In the genomic region with DNA sequence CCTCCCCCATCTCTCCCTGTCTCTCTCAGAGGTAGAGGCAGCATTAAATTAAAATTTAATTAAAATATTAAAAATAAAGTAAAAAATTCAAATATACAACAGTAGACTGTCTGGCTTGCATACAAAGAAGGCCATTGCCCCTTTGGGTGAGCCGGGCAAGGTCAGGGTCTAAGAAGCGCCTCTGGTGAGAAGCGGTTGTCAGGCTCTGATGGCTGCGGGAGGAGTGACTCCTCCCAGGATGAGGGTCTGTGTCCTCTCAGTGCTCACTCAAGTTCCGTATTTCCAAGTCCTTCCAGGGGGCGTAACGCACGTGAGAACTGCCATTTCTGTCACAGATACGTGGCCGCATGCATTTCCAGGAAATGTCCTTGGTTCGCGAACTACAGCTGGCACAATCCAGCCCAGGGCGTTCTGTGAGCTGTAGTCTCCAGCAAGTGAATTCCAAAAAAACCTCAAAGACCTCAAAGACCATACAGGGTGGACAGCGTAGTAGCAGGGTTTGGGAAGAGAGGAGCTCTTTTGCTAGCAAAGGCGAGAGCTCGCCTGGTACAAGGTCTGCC, we compare ENCODE assay signal across 8 cellular contexts. TPM values are rescaled to one million over a fixed set of nuclear protein-coding genes. Genes with fewer than 3 reads are reported as not detected.
A peak's percentile ranks its signal among the peaks of the same experiment; 100 is the strongest.
DNase-seq lines count a peak whose midpoint lies in the region; ATAC-seq, FAIRE-seq and TF ChIP-seq lines count a peak whose summit lies in the region.

No MANE protein-coding gene starts in this region.

- H3K4me3 ChIP-seq in DND-41 (ENCODE audit: low read depth in 1 of 2, low read length in 2 of 2) = peak overlapping the region; percentile 74 to 93
- H3K4me3 ChIP-seq in HUES48 (ENCODE audit: low read depth, low read length) = peak overlapping the region; percentile 88
- H3K4me3 ChIP-seq in gastroesophageal sphincter = peak overlapping the region; percentile 76 to 95

- no peak for FAIRE-seq in HTR-8/SVneo (lab: Jason Lieb, UNC)

- peak overlapping the region; percentile 93 for H3K4me2 ChIP-seq in DND-41 (ENCODE audit: insufficient read depth, low read length)

- H3K36me3 ChIP-seq in DND-41 (ENCODE audit: insufficient read depth, low read length) = peaks cover 16% of the 10 kb centered on the region
- 0 out of 2 replicates have a peak, but pooled peaks cover 5% of the 10 kb centered on the region for H3K36me3 ChIP-seq in HUES48 (ENCODE audit: control insufficient read depth, insufficient read depth, low read length)
- H3K36me3 ChIP-seq in gastroesophageal sphincter = peaks cover 0 to 31% of the 10 kb centered on the region in 2 donors

- DNase-seq in DND-41 (peak; percentile 69), pulmonary artery endothelial cell (ENCODE audit: low read depth, low spot score) (peak; percentile 17), HTR-8/SVneo (ENCODE audit: insufficient read length, low spot score) (no peak)

- ATAC-seq in DND-41 (ENCODE audit: insufficient read depth, low read depth) (peak; percentile 52), GM21423 (IDR thresholded peaks at IDR 0.05; ENCODE audit: unreplicated experiment) (peak; percentile 16), gastroesophageal sphincter (peak; percentile 14), HG02571 (IDR thresholded peaks at IDR 0.05; ENCODE audit: unreplicated experiment) (no peak)

- WGBS in gastroesophageal sphincter (ENCODE audit: low coverage in 1 of 2), 2 donors = 0% methylated on average over 4 to 8 of the region's 16 CpGs

- H3K27me3 ChIP-seq in DND-41 (ENCODE audit: insufficient read depth, low read length, poor library complexity) (no peaks in the 10 kb centered on the region), HUES48 (ENCODE audit: control insufficient read depth, insufficient read depth, low read length) (no peaks in the 10 kb centered on the region), gastroesophageal sphincter (no peaks in the 10 kb centered on the region)

- peaks cover 20% of the 10 kb centered on the region for H3K79me2 ChIP-seq in DND-41 (ENCODE audit: insufficient read depth, low read length)

- no peaks in the 10 kb centered on the region for H4K20me1 ChIP-seq in DND-41 (ENCODE audit: insufficient read depth, low read length)

- H3K27ac ChIP-seq in DND-41 (ENCODE audit: low read length) (peak overlapping the region; percentile 88), HUES48 (ENCODE audit: low read depth, low read length) (peak overlapping the region; percentile 98), VCaP (peak overlapping the region; percentile 98), gastroesophageal sphincter (peak overlapping the region; percentile 96 to 98 (median 97))

- peak; percentile 21 to 46 for TF ChIP-seq POLR2A in gastroesophageal sphincter (IDR thresholded peaks at IDR 0.05)

- H3K4me1 ChIP-seq in DND-41 (ENCODE audit: insufficient read depth, low read length) (peaks cover 37% of the 10 kb centered on the region), HUES48 (ENCODE audit: control insufficient read depth, insufficient read depth, low read length) (peaks cover 7% of the 10 kb centered on the region; the same call in 1 of the 2 replicates), gastroesophageal sphincter (peaks cover 8 to 36% (median 15%) of the 10 kb centered on the region in 3 donors)

- TF ChIP-seq EP300 in gastroesophageal sphincter (IDR thresholded peaks at IDR 0.05) = no peak

- H3K9ac ChIP-seq in DND-41 (ENCODE audit: low read depth, low read length) (peak overlapping the region; percentile 95), HUES48 (ENCODE audit: low read depth, low read length) (peak overlapping the region; percentile 91)

- H3K9me3 ChIP-seq in DND-41 (ENCODE audit: insufficient read depth, low read length, severe bottlenecking) (no peaks in the 10 kb centered on the region), HUES48 (ENCODE audit: control insufficient read depth, insufficient read depth, low read length) (0 out of 2 replicates have a peak, but pooled peaks cover 7% of the 10 kb centered on the region), gastroesophageal sphincter (peaks cover 0 to 14% (median 0%) of the 10 kb centered on the region in 3 donors)

- peak overlapping the region; percentile 95 for H2AFZ ChIP-seq in DND-41 (ENCODE audit: low read depth, low read length)

- TF ChIP-seq CTCF in DND-41 (IDR thresholded peaks at IDR 0.05; ENCODE audit: borderline replicate concordance, extremely low read depth, low read length, poor library complexity, severe bottlenecking) (no peak), VCaP (conservative IDR thresholded peaks at IDR 0.05) (no peak), gastroesophageal sphincter (IDR thresholded peaks at IDR 0.05) (no peak)

RNA-seq across cellular contexts. Expression of a gene that starts 0.7 kb away (rescaled TPM):
- 10 to 100 TPM; 18.6 to 47.6 (median 28.5) TPM for total RNA-seq in gastroesophageal sphincter
- 9.1 and 15.9 TPM in 2 replicates for total RNA-seq in pulmonary artery endothelial cell

RNA-seq across cellular contexts. Expression of a gene that starts 39.7 kb away (rescaled TPM):
- total RNA-seq in gastroesophageal sphincter = 1 to 10 TPM; 4.8 to 7.1 (median 5.6) TPM
- total RNA-seq in pulmonary artery endothelial cell = 4.5 and 4.7 TPM in 2 replicates

RNA-seq across cellular contexts. Expression of a gene that starts 55.9 kb away (rescaled TPM):
- total RNA-seq in gastroesophageal sphincter = 10 to 100 TPM; 18.6 to 44.8 (median 28.8) TPM
- total RNA-seq in pulmonary artery endothelial cell = 10.2 and 15.1 TPM in 2 replicates

RNA-seq across cellular contexts. Expression of a gene that starts 56.4 kb away (rescaled TPM):
- total RNA-seq in gastroesophageal sphincter (1 to 10 TPM in 1 of 4 donors, under 1 TPM in 2, not detected in 1; 0.40 to 1.1 (median 0.81) TPM), pulmonary artery endothelial cell (not detected in 2 replicates)
